ENCODE assay signal across 8 cellular contexts in the genomic region with DNA sequence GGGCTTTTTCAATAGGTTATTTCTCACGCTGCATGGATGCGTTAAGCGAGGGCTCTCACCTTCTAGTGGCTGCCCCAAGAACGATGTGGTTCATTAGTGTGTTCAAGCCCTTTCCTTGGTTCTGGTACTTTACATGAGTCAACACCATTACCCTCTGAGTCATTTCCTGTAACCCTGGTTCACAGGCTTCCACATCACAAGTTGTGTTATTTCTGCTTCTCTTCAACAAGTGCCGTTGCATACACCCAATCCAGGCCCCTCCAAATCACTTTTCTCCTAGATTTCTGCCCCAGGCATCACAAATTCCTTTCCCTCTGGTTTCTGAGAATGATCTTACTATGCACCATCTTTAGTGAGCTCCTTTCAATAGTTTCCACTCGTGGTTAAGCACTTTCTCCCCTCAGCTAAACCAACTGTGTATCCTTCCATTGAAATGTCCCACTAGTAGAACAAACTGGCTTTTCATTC.
DNase-seq lines count a peak whose midpoint lies in the region; ATAC-seq, FAIRE-seq and TF ChIP-seq lines count a peak whose summit lies in the region.

No MANE protein-coding gene starts in this region.

- TF ChIP-seq CTCF in cardiac fibroblast (IDR thresholded peaks at IDR 0.05; ENCODE audit: low read depth, low read length), result no peak

- peak; percentile 86 for DNase-seq in ACHN
- DNase-seq in RCC 7860 (ENCODE audit: low spot score), result peak; percentile 86
- DNase-seq in cardiac fibroblast (ENCODE audit: low read depth in 2 of 2), result peak; percentile 90 to 95
- peak; percentile 77 for DNase-seq in skeletal muscle cell (ENCODE audit: low read depth)
- DNase-seq in posterior cingulate gyrus, result no peak
- no peak for DNase-seq in putamen (ENCODE audit: low spot score)

- H3K4me3 ChIP-seq in cardiac fibroblast (replicated peaks in 1 of 2; ENCODE audit: low read depth in 2 of 2, low read length in 2 of 2), result no peak overlapping the region
- H3K4me3 ChIP-seq in skeletal muscle cell (ENCODE audit: low read depth, low read length), result no peak overlapping the region

- FAIRE-seq in RCC 7860 (lab: Jason Lieb, UNC), result peak; percentile 90

- in situ Hi-C loops in ACHN (cut with HindIII; ENCODE audit: low pct_ligation_motif_present, low pct_unique_long_range_greater_than_20kb, low sequenced_read_pairs), result no loop called here

- intact Hi-C loops in posterior cingulate gyrus (cut with DNase I), result no loop called here

- ATAC-seq in GM18858 (IDR thresholded peaks at IDR 0.05; ENCODE audit: unreplicated experiment) (peak; percentile 95), HG03039 (IDR thresholded peaks at IDR 0.05; ENCODE audit: unreplicated experiment) (peak; percentile 73)

Comparison
In these comparisons a context has a peak if more than half of its experiments do, and no peak if none do; other contexts are left out.
1. DNase-seq: peak in ACHN (single experiment), RCC 7860 (single experiment), cardiac fibroblast (2 of 2) and skeletal muscle cell (single experiment); none in posterior cingulate gyrus (0 of 10) and putamen (single experiment).